15 cellular contexts compared by ENCODE assay signal in genomic region chr12:38392584-38393144, GRCh38.
DNase-seq lines count a peak whose midpoint lies in the region; ATAC-seq, FAIRE-seq and TF ChIP-seq lines count a peak whose summit lies in the region.
"Had no signal": no experiment of that assay in that cellular context is flagged by ENCODE, and none has a peak within 500 bp of the region (broad histone marks: within the 10 kb centered on the region; RNA-seq: fewer than 3 reads in every experiment).

No MANE protein-coding gene starts in this region.

- TF ChIP-seq POLR2A in H54 (IDR thresholded peaks at IDR 0.05; ENCODE audit: low read depth, low read length), result no peak

- peaks cover 2 to 17% (median 11%) of the 10 kb centered on the region in 7 donors for H3K9me3 Mint-ChIP-seq in CD14-positive monocyte
- no peaks in the 10 kb centered on the region for H3K9me3 Mint-ChIP-seq in endothelial cell (ENCODE audit: unreplicated experiment)

- intact Hi-C loops in CD14-positive monocyte (cut with micrococcal nuclease), result no loop called here

- H3K4me1 Mint-ChIP-seq in CD14-positive monocyte, result peaks cover 22% of the 10 kb centered on the region
- no peaks in the 10 kb centered on the region for H3K4me1 Mint-ChIP-seq in endothelial cell (ENCODE audit: unreplicated experiment)
- H3K4me1 Mint-ChIP-seq: activated naive CD8-positive, alpha-beta T cell treated with anti-CD3 and anti-CD28 coated beads for 36 hours; neural crest cell had no signal

- H3K27ac Mint-ChIP-seq in CD14-positive monocyte, result peak overlapping the region; percentile 74 to 92 (median 87)
- no peak overlapping the region for H3K27ac Mint-ChIP-seq in endothelial cell (ENCODE audit: unreplicated experiment)
- H3K27ac Mint-ChIP-seq: activated naive CD8-positive, alpha-beta T cell treated with anti-CD3 and anti-CD28 coated beads for 36 hours had no signal

- H3K27me3 Mint-ChIP-seq in CD14-positive monocyte (ENCODE audit: low read depth in 3 of 3), result no peaks in the 10 kb centered on the region
- H3K27me3 Mint-ChIP-seq in endothelial cell (ENCODE audit: unreplicated experiment), result no peaks in the 10 kb centered on the region
- H3K27me3 Mint-ChIP-seq: activated naive CD8-positive, alpha-beta T cell treated with anti-CD3 and anti-CD28 coated beads for 36 hours had no signal

- H3K36me3 Mint-ChIP-seq in CD14-positive monocyte, result peaks cover 0 to 3% of the 10 kb centered on the region in 2 donors
- H3K36me3 Mint-ChIP-seq in endothelial cell (ENCODE audit: low read depth, unreplicated experiment), result no peaks in the 10 kb centered on the region
- H3K36me3 Mint-ChIP-seq: activated naive CD8-positive, alpha-beta T cell treated with anti-CD3 and anti-CD28 coated beads for 36 hours had no signal

- H3K4me3 ChIP-seq in fibroblast of mammary gland (ENCODE audit: control insufficient read depth, low read depth, low read length), result no peak overlapping the region
- H3K4me3 ChIP-seq: transverse colon had no signal

- DNase-seq in CD14-positive monocyte (ENCODE audit: low spot score) (peak; percentile 87), OCI-M1 (lab: John Stamatoyannopoulos, UW) (peak; percentile 52), fibroblast of mammary gland (ENCODE audit: low read depth) (peak; percentile 33), HT-29 (ENCODE audit: low spot score) (no peak), endothelial cell (ENCODE audit: low spot score) (no peak), H54 (ENCODE audit: insufficient read length, low spot score) (no peak), NCI-H128 (lab: John Stamatoyannopoulos, UW; ENCODE audit: unreplicated experiment) (no peak)
- DNase-seq: activated naive CD8-positive, alpha-beta T cell treated with anti-CD3 and anti-CD28 coated beads for 36 hours; glutamatergic neuron; NCI-H2029 treated with DMSO at 0.1 percent for 48 hours; transverse colon had no signal

- no peak overlapping the region for H3K4me3 Mint-ChIP-seq in CD14-positive monocyte
- no peak overlapping the region for H3K4me3 Mint-ChIP-seq in endothelial cell (ENCODE audit: unreplicated experiment)
- H3K4me3 Mint-ChIP-seq: activated naive CD8-positive, alpha-beta T cell treated with anti-CD3 and anti-CD28 coated beads for 36 hours; neural crest cell had no signal

- ATAC-seq in HG02884 (IDR thresholded peaks at IDR 0.05; ENCODE audit: unreplicated experiment), result peak; percentile 84
- ATAC-seq: left lobe of liver had no signal

- FAIRE-seq in H54 (lab: Jason Lieb, UNC), result no peak
- FAIRE-seq: TTC549 had no signal

- no peak for TF ChIP-seq CTCF in CD14-positive monocyte (IDR thresholded peaks at IDR 0.05)
- TF ChIP-seq CTCF in fibroblast of mammary gland (conservative IDR thresholded peaks at IDR 0.05; ENCODE audit: control insufficient read depth, insufficient read depth, low read depth, low read length), result no peak
- no peak for TF ChIP-seq CTCF in endothelial cell (IDR thresholded peaks at IDR 0.05; ENCODE audit: unreplicated experiment)

Comparison
In these comparisons a context has a peak if more than half of its experiments do, and no peak if none do; other contexts are left out.
1. DNase-seq: peak in CD14-positive monocyte (single experiment), OCI-M1 (single experiment) and fibroblast of mammary gland (single experiment); none in HT-29 (single experiment), endothelial cell (single experiment), H54 (single experiment) and NCI-H128 (single experiment).